ENCODE assay signal across 8 cellular contexts in the genomic region with DNA sequence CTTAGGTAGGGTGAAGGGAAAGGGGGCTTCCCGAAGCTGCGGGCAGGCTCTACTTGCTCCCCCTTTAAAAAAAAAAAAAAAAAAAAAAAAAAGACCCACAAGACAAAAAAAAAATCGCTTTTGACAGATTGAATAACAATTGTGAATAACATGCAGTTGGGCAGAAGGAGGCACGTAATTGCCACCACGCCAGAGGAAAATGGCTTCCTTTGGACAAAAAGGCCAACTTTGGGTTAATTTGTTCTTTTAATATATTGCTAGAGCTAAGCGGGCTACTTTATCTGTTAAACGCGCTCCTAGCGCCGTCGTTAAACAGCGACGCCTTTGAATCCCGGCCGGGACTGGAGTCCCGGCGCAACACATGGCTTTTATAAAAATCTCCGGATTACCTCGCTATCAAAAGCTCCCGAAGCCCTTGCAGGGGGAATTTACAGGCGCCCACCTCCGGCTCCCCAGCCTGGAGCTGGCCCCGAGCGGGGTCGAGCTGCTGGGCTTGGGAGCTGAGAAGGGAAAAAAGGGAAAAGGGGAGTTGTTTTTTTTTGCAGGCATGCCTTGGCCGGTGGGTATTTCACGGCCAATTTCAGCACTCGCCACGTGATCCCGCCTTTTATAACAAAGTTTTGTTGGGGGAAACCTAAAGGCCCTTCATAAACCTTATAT. TPM values are rescaled to one million over a fixed set of nuclear protein-coding genes. Genes with fewer than 3 reads are reported as not detected.
DNase-seq lines count a peak whose midpoint lies in the region; ATAC-seq and TF ChIP-seq lines count a peak whose summit lies in the region.

No MANE protein-coding gene starts in this region.

- TF ChIP-seq CTCF in 22Rv1 (IDR thresholded peaks at IDR 0.05) (peak; percentile 28; the same call in 1 of the 2 replicates), GM23338 (conservative IDR thresholded peaks at IDR 0.05; ENCODE audit: low read depth in 2 of 2) (no peak), lower lobe of right lung (IDR thresholded peaks at IDR 0.05) (no peak)

- no peak overlapping the region for H2AFZ ChIP-seq in GM23338

- H3K4me1 Mint-ChIP-seq in GM23338: peaks cover 46% of the 10 kb centered on the region
- H3K4me1 Mint-ChIP-seq in activated CD8-positive, alpha-beta T cell treated with anti-CD3 and anti-CD28 coated beads, Interleukin-2, amount 10 ng/mL, durations not matched to agents 7 days and 5 days (ENCODE audit: low read depth): peaks cover 47% of the 10 kb centered on the region

- peak overlapping the region; percentile 72 for H3K4me2 ChIP-seq in GM23338

- H3K4me3 ChIP-seq in GM23338: peak overlapping the region; percentile 44; the same call in 1 of the 2 replicates
- peak overlapping the region; percentile 40 for H3K4me3 ChIP-seq in lower lobe of right lung

- H3K4me1 ChIP-seq in GM23338 (ENCODE audit: insufficient read depth) (peaks cover 70% of the 10 kb centered on the region), lower lobe of right lung (peaks cover 48% of the 10 kb centered on the region)

- ATAC-seq in GM23338: no peak
- ATAC-seq in activated CD8-positive, alpha-beta T cell treated with anti-CD3 and anti-CD28 coated beads, Interleukin-2, amount 10 ng/mL, durations not matched to agents 7 days and 5 days: no peak
- ATAC-seq in lower lobe of right lung: no peak
- ATAC-seq in HG02870 (IDR thresholded peaks at IDR 0.05; ENCODE audit: unreplicated experiment): no peak
- no peak for ATAC-seq in GM18873 (IDR thresholded peaks at IDR 0.05; ENCODE audit: low FRiP score, unreplicated experiment)
- ATAC-seq in HG02623 (IDR thresholded peaks at IDR 0.05; ENCODE audit: unreplicated experiment): no peak

- H3K36me3 Mint-ChIP-seq in GM23338 (ENCODE audit: low read depth): no peaks in the 10 kb centered on the region
- peaks cover 8% of the 10 kb centered on the region for H3K36me3 Mint-ChIP-seq in activated CD8-positive, alpha-beta T cell treated with anti-CD3 and anti-CD28 coated beads, Interleukin-2, amount 10 ng/mL, durations not matched to agents 7 days and 5 days (ENCODE audit: low read depth)

- peak overlapping the region; percentile 34; the same call in 2 of the 3 replicates for H3K4me3 Mint-ChIP-seq in GM23338
- H3K4me3 Mint-ChIP-seq in activated CD8-positive, alpha-beta T cell treated with anti-CD3 and anti-CD28 coated beads, Interleukin-2, amount 10 ng/mL, durations not matched to agents 7 days and 5 days: peak overlapping the region; percentile 56

- H3K27me3 Mint-ChIP-seq in GM23338 (ENCODE audit: insufficient read depth, low read depth, poor library complexity): peaks cover 100% of the 10 kb centered on the region
- peaks cover 80% of the 10 kb centered on the region for H3K27me3 Mint-ChIP-seq in activated CD8-positive, alpha-beta T cell treated with anti-CD3 and anti-CD28 coated beads, Interleukin-2, amount 10 ng/mL, durations not matched to agents 7 days and 5 days (ENCODE audit: low read depth)

- no peak overlapping the region for H3K27ac ChIP-seq in 22Rv1
- no peak overlapping the region for H3K27ac ChIP-seq in GM23338 (ENCODE audit: low read depth)
- no peak overlapping the region for H3K27ac ChIP-seq in lower lobe of right lung
- no peak overlapping the region for H3K27ac ChIP-seq in caudate nucleus (ENCODE audit: low read depth, low read length)

- H3F3A ChIP-seq in GM23338 (replicated peaks; ENCODE audit: low read depth): peaks cover 60% of the 10 kb centered on the region

- intact Hi-C loops in lower lobe of right lung (cut with DNase I): no loop called here

- no peaks in the 10 kb centered on the region for H3K79me2 ChIP-seq in GM23338 (replicated peaks; ENCODE audit: insufficient read depth)

- no peak overlapping the region for H3K27ac Mint-ChIP-seq in GM23338
- H3K27ac Mint-ChIP-seq in activated CD8-positive, alpha-beta T cell treated with anti-CD3 and anti-CD28 coated beads, Interleukin-2, amount 10 ng/mL, durations not matched to agents 7 days and 5 days: no peak overlapping the region

- H3K9me3 Mint-ChIP-seq in GM23338: peaks cover 7% of the 10 kb centered on the region; the same call in 2 of the 3 replicates
- H3K9me3 Mint-ChIP-seq in activated CD8-positive, alpha-beta T cell treated with anti-CD3 and anti-CD28 coated beads, Interleukin-2, amount 10 ng/mL, durations not matched to agents 7 days and 5 days (ENCODE audit: insufficient read depth): no peaks in the 10 kb centered on the region

- H3K9me3 ChIP-seq in lower lobe of right lung: no peaks in the 10 kb centered on the region

- H3K36me3 ChIP-seq in GM23338 (ENCODE audit: insufficient read depth): no peaks in the 10 kb centered on the region
- no peaks in the 10 kb centered on the region for H3K36me3 ChIP-seq in lower lobe of right lung

- no peaks in the 10 kb centered on the region for H3K9me2 ChIP-seq in GM23338 (ENCODE audit: insufficient read depth)

- peaks cover 100% of the 10 kb centered on the region for H3K27me3 ChIP-seq in GM23338 (ENCODE audit: insufficient read depth)
- peaks cover 99% of the 10 kb centered on the region for H3K27me3 ChIP-seq in lower lobe of right lung (ENCODE audit: low read depth)

- DNase-seq in GM23338 (ENCODE audit: low spot score) (no peak), lower lobe of right lung (no peak), caudate nucleus (lab: John Stamatoyannopoulos, UW) (no peak)
- DNase-seq in activated CD8-positive, alpha-beta T cell treated with anti-CD3 and anti-CD28 coated beads, Interleukin-2, amount 10 ng/mL, durations not matched to agents 7 days and 5 days: no peak

- CTCF ChIA-PET in activated CD8-positive, alpha-beta T cell treated with anti-CD3 and anti-CD28 coated beads, Interleukin-2, amount 10 ng/mL, durations not matched to agents 7 days and 5 days (lab: Charles Lee): interaction anchor here (0.6 to 6.1 kb wide), 4 partner anchors 12 to 501 kb away, joined by 3 to 37 read pairs (median 4); no protein-coding TSS in a partner anchor

- POLR2A ChIA-PET in activated CD8-positive, alpha-beta T cell treated with anti-CD3 and anti-CD28 coated beads, Interleukin-2, amount 10 ng/mL, durations not matched to agents 7 days and 5 days (lab: Charles Lee): interaction anchor here (0.5 kb wide), 1 partner anchor 234 kb away, joined by 3 read pairs; no protein-coding TSS in a partner anchor

- peaks cover 57% of the 10 kb centered on the region for H4K20me1 ChIP-seq in GM23338 (replicated peaks; ENCODE audit: insufficient read depth)

TF ChIP-seq in GM23338, 12 proteins besides CTCF, POLR2A, EP300 and RAD21:
- TF ChIP-seq STAT1 (IDR thresholded peaks at IDR 0.05; ENCODE audit: unreplicated experiment) (no peak), POLR2AphosphoS5 (IDR thresholded peaks at IDR 0.05; ENCODE audit: low read depth) (no peak), EZH2 (IDR thresholded peaks at IDR 0.05; ENCODE audit: low read depth, unreplicated experiment) (peak; percentile 97), EZH2phosphoT487 (IDR thresholded peaks at IDR 0.05; ENCODE audit: unreplicated experiment) (peak; percentile 73), ZNF331 (CRISPR knock-in tag; IDR thresholded peaks at IDR 0.05; ENCODE audit: low read depth) (no peak)
- TF ChIP-seq, protein P1, sequence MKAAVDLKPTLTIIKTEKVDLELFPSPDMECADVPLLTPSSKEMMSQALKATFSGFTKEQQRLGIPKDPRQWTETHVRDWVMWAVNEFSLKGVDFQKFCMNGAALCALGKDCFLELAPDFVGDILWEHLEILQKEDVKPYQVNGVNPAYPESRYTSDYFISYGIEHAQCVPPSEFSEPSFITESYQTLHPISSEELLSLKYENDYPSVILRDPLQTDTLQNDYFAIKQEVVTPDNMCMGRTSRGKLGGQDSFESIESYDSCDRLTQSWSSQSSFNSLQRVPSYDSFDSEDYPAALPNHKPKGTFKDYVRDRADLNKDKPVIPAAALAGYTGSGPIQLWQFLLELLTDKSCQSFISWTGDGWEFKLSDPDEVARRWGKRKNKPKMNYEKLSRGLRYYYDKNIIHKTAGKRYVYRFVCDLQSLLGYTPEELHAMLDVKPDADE (IDR thresholded peaks at IDR 0.05): no peak

RNA-seq across cellular contexts. Expression of gene HOXA11, which starts 1.2 kb away (rescaled TPM):
- not detected in 2 replicates for total RNA-seq in GM23338 (2014; rRNA removed; shearing (Covaris generic))
- polyA plus RNA-seq in GM23338 (2016; fragmentation: Nextera tagmentation; extraction: Ambion mirVana): not detected in 2 replicates
- total RNA-seq in activated CD8-positive, alpha-beta T cell treated with anti-CD3 and anti-CD28 coated beads, Interleukin-2, amount 10 ng/mL, durations not matched to agents 7 days and 5 days: not detected
- not detected for total RNA-seq in lower lobe of right lung

RNA-seq across cellular contexts. Expression of gene HOXA10, which starts 9.7 kb away (rescaled TPM):
- not detected in 2 replicates for total RNA-seq in GM23338 (2014; rRNA removed; shearing (Covaris generic))
- not detected in 2 replicates for polyA plus RNA-seq in GM23338 (2016; fragmentation: Nextera tagmentation; extraction: Ambion mirVana)
- not detected for total RNA-seq in activated CD8-positive, alpha-beta T cell treated with anti-CD3 and anti-CD28 coated beads, Interleukin-2, amount 10 ng/mL, durations not matched to agents 7 days and 5 days
- 0.38 TPM for total RNA-seq in lower lobe of right lung

RNA-seq across cellular contexts. Expression of gene HOXA13, which starts 16.1 kb away (rescaled TPM):
- total RNA-seq in GM23338 (2014; rRNA removed; shearing (Covaris generic)): not detected in 2 replicates
- polyA plus RNA-seq in GM23338 (2016; fragmentation: Nextera tagmentation; extraction: Ambion mirVana): not detected in 2 replicates
- total RNA-seq in activated CD8-positive, alpha-beta T cell treated with anti-CD3 and anti-CD28 coated beads, Interleukin-2, amount 10 ng/mL, durations not matched to agents 7 days and 5 days: not detected
- total RNA-seq in lower lobe of right lung: not detected

RNA-seq across cellular contexts. Expression of gene HOXA9, which starts 18.5 kb away (rescaled TPM):
- total RNA-seq in GM23338 (2014; rRNA removed; shearing (Covaris generic)): not detected in 2 replicates
- not detected in 2 replicates for polyA plus RNA-seq in GM23338 (2016; fragmentation: Nextera tagmentation; extraction: Ambion mirVana)
- not detected for total RNA-seq in activated CD8-positive, alpha-beta T cell treated with anti-CD3 and anti-CD28 coated beads, Interleukin-2, amount 10 ng/mL, durations not matched to agents 7 days and 5 days
- total RNA-seq in lower lobe of right lung: 1.7 TPM

RNA-seq across cellular contexts. Expression of gene HOXA7, which starts 27.3 kb away (rescaled TPM):
- not detected in 2 replicates for total RNA-seq in GM23338 (2014; rRNA removed; shearing (Covaris generic))
- polyA plus RNA-seq in GM23338 (2016; fragmentation: Nextera tagmentation; extraction: Ambion mirVana): 0.24 TPM in 1 of 2 replicates, not detected in the other
- not detected for total RNA-seq in activated CD8-positive, alpha-beta T cell treated with anti-CD3 and anti-CD28 coated beads, Interleukin-2, amount 10 ng/mL, durations not matched to agents 7 days and 5 days
- 2.2 TPM for total RNA-seq in lower lobe of right lung
